ENCODE assay signal across 10 cellular contexts in the genomic region with DNA sequence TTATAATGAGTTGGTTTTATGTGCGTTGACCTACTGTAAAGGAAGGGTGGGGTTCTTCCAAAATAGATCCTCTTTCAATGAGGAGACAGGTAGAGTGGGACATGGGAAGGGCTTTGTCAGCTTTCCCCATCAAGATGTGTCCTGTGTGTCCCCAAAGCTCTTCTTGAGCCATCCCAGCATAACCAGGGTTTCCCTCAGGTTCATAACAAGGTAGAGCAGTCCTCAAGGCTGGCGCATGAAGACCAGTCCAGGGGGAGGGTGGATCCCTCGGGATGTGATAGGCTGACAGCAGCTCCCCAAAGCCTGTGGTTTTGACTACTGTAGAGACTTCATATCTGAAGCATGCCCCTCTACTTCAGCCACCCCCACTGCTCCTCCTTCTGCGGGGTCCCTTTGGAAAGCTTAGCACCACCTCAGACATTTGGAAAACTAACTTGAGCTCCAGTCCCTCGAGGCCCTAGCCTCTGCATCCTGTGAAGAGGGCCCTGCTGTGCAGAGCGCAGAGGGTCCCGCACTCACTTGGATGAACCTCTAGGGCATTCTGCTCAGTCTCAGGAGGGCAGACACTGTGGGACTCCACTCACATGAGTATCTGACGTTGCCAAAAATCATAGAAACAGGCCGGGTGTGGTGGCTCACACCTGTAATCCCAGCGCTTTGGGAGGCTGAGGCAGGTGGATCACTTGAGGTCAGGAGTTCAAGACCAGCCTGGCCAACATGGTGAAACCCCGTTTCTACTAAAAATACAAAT. TPM values are rescaled to one million over a fixed set of nuclear protein-coding genes. Genes with fewer than 3 reads are reported as not detected.
DNase-seq lines count a peak whose midpoint lies in the region; ATAC-seq and TF ChIP-seq lines count a peak whose summit lies in the region.
"Had no signal": no experiment of that assay in that cellular context is flagged by ENCODE, and none has a peak within 500 bp of the region (broad histone marks: within the 10 kb centered on the region; RNA-seq: fewer than 3 reads in every experiment).

No MANE protein-coding gene starts in this region.

- H3K27me3 Mint-ChIP-seq in CD8-positive, alpha-beta memory T cell: peaks cover 0 to 6% of the 10 kb centered on the region in 2 donors

- peaks cover 0 to 2% (median 0%) of the 10 kb centered on the region in 5 donors for H3K9me3 Mint-ChIP-seq in CD8-positive, alpha-beta memory T cell

- H3K4me1 Mint-ChIP-seq in CD8-positive, alpha-beta memory T cell: peaks cover 57 to 64% (median 58%) of the 10 kb centered on the region in 3 donors

- H3K4me3 ChIP-seq in CD8-positive, alpha-beta memory T cell (ENCODE audit: low read length): peak overlapping the region; percentile 36
- peak overlapping the region in 1 of 4 donors; percentile 3 for H3K4me3 ChIP-seq in Peyer's patch
- peak overlapping the region; percentile 1 for H3K4me3 ChIP-seq in effector memory CD4-positive, alpha-beta T cell (ENCODE audit: insufficient read depth, low read depth, low read length, poor library complexity, severe bottlenecking)
- no peak overlapping the region for H3K4me3 ChIP-seq in skeletal muscle tissue (ENCODE audit: low read length in 3 of 3)
- H3K4me3 ChIP-seq: GM23248, SJSA1 had no signal

- ATAC-seq in GM21360 (IDR thresholded peaks at IDR 0.05; ENCODE audit: unreplicated experiment): no peak

- no peak for TF ChIP-seq CTCF in Peyer's patch (IDR thresholded peaks at IDR 0.05)
- TF ChIP-seq CTCF in GM20000 (IDR thresholded peaks at IDR 0.05; ENCODE audit: extremely low read depth, missing control alignments): no peak

- CTCF ChIA-PET in CD8-positive, alpha-beta memory T cell (lab: Charles Lee): interaction anchor here (0.6 to 7.8 kb wide), 56 partner anchors 9 to 535 kb away, joined by 3 to 99 read pairs (median 5); partner anchors contain the start of genes GIMAP1, GIMAP2, GIMAP4 and GIMAP5

- H3K4me1 ChIP-seq in CD8-positive, alpha-beta memory T cell (ENCODE audit: insufficient read depth, low read length): peaks cover 44% of the 10 kb centered on the region
- H3K4me1 ChIP-seq in Peyer's patch (peaks cover 0 to 9% (median 6%) of the 10 kb centered on the region in 4 donors), skeletal muscle tissue (ENCODE audit: control insufficient read depth in 3 of 3, insufficient read depth in 3 of 3, low read length in 3 of 3) (peaks cover 0 to 10% (median 4%) of the 10 kb centered on the region in 3 donors)
- H3K4me1 ChIP-seq in effector memory CD4-positive, alpha-beta T cell (ENCODE audit: control insufficient read depth, insufficient read depth, low read length, poor library complexity, severe bottlenecking): peaks cover 43% of the 10 kb centered on the region
- H3K4me1 ChIP-seq: SJSA1 had no signal

- H3K27ac ChIP-seq in CD8-positive, alpha-beta memory T cell (ENCODE audit: low read depth, low read length): peak overlapping the region; percentile 5
- H3K27ac ChIP-seq in Peyer's patch: peak overlapping the region; percentile 68 to 80 (median 78)
- H3K27ac ChIP-seq in effector memory CD4-positive, alpha-beta T cell (ENCODE audit: insufficient read depth, low read length, poor library complexity, severe bottlenecking): peak overlapping the region; percentile 89
- H3K27ac ChIP-seq in skeletal muscle tissue (ENCODE audit: low read depth, low read length): peak overlapping the region; percentile 72
- H3K27ac ChIP-seq: GM23248, SJSA1 had no signal

- peak overlapping the region; percentile 98 to 100 (median 99) for H3K4me3 Mint-ChIP-seq in CD8-positive, alpha-beta memory T cell

- peak in 1 of 5 donors; percentile 36 for DNase-seq in CD8-positive, alpha-beta memory T cell
- DNase-seq in Peyer's patch: no peak
- no peak for DNase-seq in effector memory CD4-positive, alpha-beta T cell
- no peak for DNase-seq in ecto neural progenitor cell (ENCODE audit: low spot score)
- DNase-seq in GM20000 (ENCODE audit: low spot score): no peak
- DNase-seq in CD1c-positive myeloid dendritic cell (ENCODE audit: extremely low spot score): no peak

- POLR2A ChIA-PET in CD8-positive, alpha-beta memory T cell (lab: Charles Lee): interaction anchor here (0.6 to 5.9 kb wide), 16 partner anchors 32 to 310 kb away, joined by 3 to 76 read pairs (median 4); partner anchors contain the start of genes GIMAP1, GIMAP4, GIMAP6 and GIMAP7

- peaks cover 6 to 38% (median 6%) of the 10 kb centered on the region in 3 donors for H3K36me3 Mint-ChIP-seq in CD8-positive, alpha-beta memory T cell

- no peaks in the 10 kb centered on the region for H3K27me3 ChIP-seq in CD8-positive, alpha-beta memory T cell (ENCODE audit: insufficient read depth, low read length, poor library complexity, severe bottlenecking)
- no peaks in the 10 kb centered on the region for H3K27me3 ChIP-seq in Peyer's patch
- H3K27me3 ChIP-seq in effector memory CD4-positive, alpha-beta T cell (replicated peaks; ENCODE audit: control insufficient read depth, insufficient read depth, low read length, poor library complexity, severe bottlenecking): no peaks in the 10 kb centered on the region
- peaks cover 17 to 18% (median 18%) of the 10 kb centered on the region in 3 donors for H3K27me3 ChIP-seq in skeletal muscle tissue (ENCODE audit: control insufficient read depth in 3 of 3, insufficient read depth in 3 of 3, low read length in 3 of 3)

- TF ChIP-seq POLR2A in Peyer's patch (IDR thresholded peaks at IDR 0.05): no peak

- H3K9ac ChIP-seq in skeletal muscle tissue (ENCODE audit: low read depth in 1 of 3, low read length in 3 of 3): peak overlapping the region in 1 of 3 donors; percentile 33
- H3K9ac ChIP-seq: GM23248 had no signal

- H3K9me3 ChIP-seq in CD8-positive, alpha-beta memory T cell (ENCODE audit: low read length): no peaks in the 10 kb centered on the region
- H3K9me3 ChIP-seq in Peyer's patch (no peaks in the 10 kb centered on the region), skeletal muscle tissue (ENCODE audit: control insufficient read depth in 3 of 3, low read length in 3 of 3) (peaks cover 0 to 2% (median 0%) of the 10 kb centered on the region in 3 donors)
- no peaks in the 10 kb centered on the region for H3K9me3 ChIP-seq in effector memory CD4-positive, alpha-beta T cell (ENCODE audit: control insufficient read depth, low read length)
- H3K9me3 ChIP-seq: SJSA1 had no signal

- H3K36me3 ChIP-seq in CD8-positive, alpha-beta memory T cell (ENCODE audit: insufficient read depth, low read length): no peaks in the 10 kb centered on the region
- H3K36me3 ChIP-seq in Peyer's patch (no peaks in the 10 kb centered on the region), skeletal muscle tissue (ENCODE audit: control insufficient read depth in 3 of 3, insufficient read depth in 3 of 3, low read length in 3 of 3) (no peaks in the 10 kb centered on the region)
- H3K36me3 ChIP-seq in effector memory CD4-positive, alpha-beta T cell (ENCODE audit: control insufficient read depth, insufficient read depth, low read length): peaks cover 3% of the 10 kb centered on the region
- H3K36me3 ChIP-seq: SJSA1 had no signal

- peak overlapping the region; percentile 78 to 98 (median 96) for H3K27ac Mint-ChIP-seq in CD8-positive, alpha-beta memory T cell

RNA-seq across cellular contexts. Expression of gene GIMAP8, which starts 1.0 kb away (rescaled TPM):
- 10 to 100 TPM; 11.8 to 12.3 TPM for total RNA-seq in CD8-positive, alpha-beta memory T cell
- polyA plus RNA-seq in CD8-positive, alpha-beta memory T cell: 30.1 TPM
- total RNA-seq in Peyer's patch: 10 to 100 TPM in 1 of 4 donors, 1 to 10 TPM in 2, under 1 TPM in 1; 0.88 to 19.8 (median 5.2) TPM
- total RNA-seq in skeletal muscle tissue: 12.0 TPM
- total RNA-seq: GM23248, SJSA1 had no signal
- polyA plus RNA-seq: GM23248 had no signal

Comparison
In these comparisons a context has a peak if more than half of its experiments do, and no peak if none do; other contexts are left out.
1. H3K27ac ChIP-seq: peak in every context shown above with its lines; median percentile 89 in effector memory CD4-positive, alpha-beta T cell; 78 in Peyer's patch; 72 in skeletal muscle tissue; 5 in CD8-positive, alpha-beta memory T cell.
2. H3K4me3 ChIP-seq: peak in CD8-positive, alpha-beta memory T cell (single experiment) and effector memory CD4-positive, alpha-beta T cell (single experiment); none in skeletal muscle tissue (0 of 3).